In genomic region chr2:239903210-239903609, GRCh38 we compare ENCODE assay signal across 16 cellular contexts.
"Had no signal": no experiment of that assay in that cellular context is flagged by ENCODE, and none has a peak within 500 bp of the region (broad histone marks: within the 10 kb centered on the region; RNA-seq: fewer than 3 reads in every experiment).

No MANE protein-coding gene starts in this region.

- H3K9me3 Mint-ChIP-seq: activated naive CD4-positive, alpha-beta T cell treated with anti-CD3 and anti-CD28 coated beads, Interleukin-2, amount 50 U/mL, for 72 hours; type B pancreatic cell had no signal

- H3K27me3 ChIP-seq: ascending aorta, brain microvascular endothelial cell, gastroesophageal sphincter had no signal

- H3K27me3 Mint-ChIP-seq: activated CD4-positive, alpha-beta T cell treated with anti-CD3 and anti-CD28 coated beads, Interleukin-2, amount 10 ng/mL, durations not matched to agents 24 days and 14 days had no signal

- H3K36me3 ChIP-seq: ascending aorta, brain microvascular endothelial cell, spleen, thoracic aorta had no signal

- H3K9me3 ChIP-seq: ascending aorta, gastroesophageal sphincter, SK-N-SH, thoracic aorta had no signal

- H3K36me3 Mint-ChIP-seq: activated naive CD4-positive, alpha-beta T cell treated with anti-CD3 and anti-CD28 coated beads, Interleukin-2, amount 50 U/mL, for 72 hours; type B pancreatic cell had no signal

- H3K4me3 Mint-ChIP-seq: activated CD4-positive, alpha-beta memory T cell treated with anti-CD3 and anti-CD28 coated beads, Interleukin-2, amount 10 ng/mL, durations not matched to agents 7 days and 5 days; activated CD4-positive, alpha-beta T cell treated with anti-CD3 and anti-CD28 coated beads, Interleukin-2, amount 10 ng/mL, durations not matched to agents 24 days and 14 days; activated T-helper 1 cell treated with anti-CD3 and anti-CD28 coated beads, Interleukin-12 subunit alpha, Interleukin-12 subunit beta, Interleukin-2, Interleukin-4 antibody, amounts not matched to agents 30 ng/mL and 10 ng/mL and 1 ng/mL, durations not matched to agents 14 hours and 24 hours and 36 hours; type B pancreatic cell had no signal

- H3K27ac Mint-ChIP-seq: activated CD4-positive, alpha-beta memory T cell treated with anti-CD3 and anti-CD28 coated beads, Interleukin-2, amount 10 ng/mL, durations not matched to agents 7 days and 5 days; activated CD4-positive, alpha-beta T cell treated with anti-CD3 and anti-CD28 coated beads, Interleukin-2, amount 10 ng/mL, durations not matched to agents 24 days and 14 days; activated naive CD4-positive, alpha-beta T cell treated with anti-CD3 and anti-CD28 coated beads, Interleukin-2, amount 50 U/mL, for 72 hours; activated T-helper 1 cell treated with anti-CD3 and anti-CD28 coated beads, Interleukin-12 subunit alpha, Interleukin-12 subunit beta, Interleukin-2, Interleukin-4 antibody, amounts not matched to agents 30 ng/mL and 10 ng/mL and 1 ng/mL, durations not matched to agents 14 hours and 24 hours and 36 hours had no signal

- DNase-seq: activated CD4-positive, alpha-beta memory T cell treated with anti-CD3 and anti-CD28 coated beads, Interleukin-2, amount 10 ng/mL, durations not matched to agents 7 days and 5 days; activated CD4-positive, alpha-beta T cell treated with anti-CD3 and anti-CD28 coated beads, Interleukin-2, amount 10 ng/mL, durations not matched to agents 24 days and 14 days; brain microvascular endothelial cell; caudate nucleus; kidney; SK-N-SH; stimulated activated CD4-positive, alpha-beta T cell treated with anti-CD3 and anti-CD28 coated beads, Interleukin-4, amount 100 ng/mL, for 1 hour; stimulated activated naive CD4-positive, alpha-beta T cell treated with Interleukin-2 at 50 U/mL for 16 hours had no signal

- H3K4me2 ChIP-seq: SK-N-SH had no signal

- ATAC-seq: activated CD4-positive, CD25-positive, alpha-beta regulatory T cell treated with anti-CD3 and anti-CD28 coated beads, Interleukin-2, amount 50 U/mL, for 24 hours; activated naive CD4-positive, alpha-beta T cell treated with anti-CD3 and anti-CD28 coated beads, Interleukin-2, amount 50 U/mL, for 72 hours; gastroesophageal sphincter had no signal

- H3K4me3 ChIP-seq: ascending aorta, gastroesophageal sphincter, spleen, thoracic aorta had no signal

- H3K27ac ChIP-seq: ascending aorta, brain microvascular endothelial cell, gastroesophageal sphincter, spleen, thoracic aorta had no signal

- H3K4me1 Mint-ChIP-seq: activated CD4-positive, alpha-beta T cell treated with anti-CD3 and anti-CD28 coated beads, Interleukin-2, amount 10 ng/mL, durations not matched to agents 24 days and 14 days had no signal

- H3K9ac ChIP-seq: SK-N-SH had no signal

- H3K4me1 ChIP-seq: ascending aorta, gastroesophageal sphincter, spleen had no signal
